1 cellular context compared by ENCODE assay signal in the genomic region with DNA sequence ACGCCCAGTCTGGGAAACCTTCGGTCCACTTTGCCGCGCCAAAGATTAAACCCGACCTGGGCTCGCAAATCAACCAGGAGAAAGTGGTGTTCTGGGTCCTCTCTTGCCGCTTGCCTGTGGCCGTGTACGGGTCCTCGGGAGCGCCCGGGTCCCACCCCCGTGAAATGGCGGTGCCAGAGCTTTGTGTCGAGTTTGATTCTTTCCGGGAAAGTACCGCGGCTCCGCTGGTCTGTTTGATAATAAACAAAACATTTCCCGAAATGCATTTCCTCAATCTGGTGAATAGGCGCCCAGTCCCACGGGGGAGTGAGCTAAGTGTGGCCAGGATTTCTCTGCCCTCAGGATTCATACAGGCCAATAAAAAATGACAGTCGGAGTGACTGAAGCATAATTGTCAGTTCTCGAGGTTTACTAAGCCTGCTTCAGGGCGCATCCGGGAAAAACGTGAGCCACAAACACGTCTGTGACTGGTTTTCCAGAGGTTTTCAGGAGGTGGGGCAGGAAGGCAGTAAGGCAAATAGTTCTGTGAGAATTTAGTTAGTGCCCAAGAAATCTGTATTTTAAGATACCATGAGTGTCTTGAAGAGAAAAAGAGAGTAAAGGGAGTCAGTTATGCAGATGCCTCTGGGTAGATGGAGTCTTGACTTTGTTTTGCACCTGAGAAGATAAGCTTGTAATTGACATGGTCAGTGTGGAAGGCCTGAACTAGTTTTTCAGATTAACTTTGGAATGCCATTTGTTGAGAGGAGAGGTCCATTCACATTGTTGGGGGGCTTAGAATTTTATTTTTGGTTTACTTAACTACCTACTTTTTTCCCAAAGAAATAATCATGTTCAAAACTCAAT.
TF ChIP-seq lines count a peak whose summit lies in the region.

No MANE protein-coding gene starts in this region.

TF ChIP-seq in K562, 482 proteins besides CTCF, POLR2A, EP300 and RAD21 (continued from another document and continues in another):
- TF ChIP-seq, protein P1, sequence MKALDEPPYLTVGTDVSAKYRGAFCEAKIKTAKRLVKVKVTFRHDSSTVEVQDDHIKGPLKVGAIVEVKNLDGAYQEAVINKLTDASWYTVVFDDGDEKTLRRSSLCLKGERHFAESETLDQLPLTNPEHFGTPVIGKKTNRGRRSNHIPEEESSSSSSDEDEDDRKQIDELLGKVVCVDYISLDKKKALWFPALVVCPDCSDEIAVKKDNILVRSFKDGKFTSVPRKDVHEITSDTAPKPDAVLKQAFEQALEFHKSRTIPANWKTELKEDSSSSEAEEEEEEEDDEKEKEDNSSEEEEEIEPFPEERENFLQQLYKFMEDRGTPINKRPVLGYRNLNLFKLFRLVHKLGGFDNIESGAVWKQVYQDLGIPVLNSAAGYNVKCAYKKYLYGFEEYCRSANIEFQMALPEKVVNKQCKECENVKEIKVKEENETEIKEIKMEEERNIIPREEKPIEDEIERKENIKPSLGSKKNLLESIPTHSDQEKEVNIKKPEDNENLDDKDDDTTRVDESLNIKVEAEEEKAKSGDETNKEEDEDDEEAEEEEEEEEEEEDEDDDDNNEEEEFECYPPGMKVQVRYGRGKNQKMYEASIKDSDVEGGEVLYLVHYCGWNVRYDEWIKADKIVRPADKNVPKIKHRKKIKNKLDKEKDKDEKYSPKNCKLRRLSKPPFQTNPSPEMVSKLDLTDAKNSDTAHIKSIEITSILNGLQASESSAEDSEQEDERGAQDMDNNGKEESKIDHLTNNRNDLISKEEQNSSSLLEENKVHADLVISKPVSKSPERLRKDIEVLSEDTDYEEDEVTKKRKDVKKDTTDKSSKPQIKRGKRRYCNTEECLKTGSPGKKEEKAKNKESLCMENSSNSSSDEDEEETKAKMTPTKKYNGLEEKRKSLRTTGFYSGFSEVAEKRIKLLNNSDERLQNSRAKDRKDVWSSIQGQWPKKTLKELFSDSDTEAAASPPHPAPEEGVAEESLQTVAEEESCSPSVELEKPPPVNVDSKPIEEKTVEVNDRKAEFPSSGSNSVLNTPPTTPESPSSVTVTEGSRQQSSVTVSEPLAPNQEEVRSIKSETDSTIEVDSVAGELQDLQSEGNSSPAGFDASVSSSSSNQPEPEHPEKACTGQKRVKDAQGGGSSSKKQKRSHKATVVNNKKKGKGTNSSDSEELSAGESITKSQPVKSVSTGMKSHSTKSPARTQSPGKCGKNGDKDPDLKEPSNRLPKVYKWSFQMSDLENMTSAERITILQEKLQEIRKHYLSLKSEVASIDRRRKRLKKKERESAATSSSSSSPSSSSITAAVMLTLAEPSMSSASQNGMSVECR (CRISPR knock-in tag; IDR thresholded peaks at IDR 0.05), result no peak; the same call in none of the 2 replicates
- TF ChIP-seq EGR1 (conservative IDR thresholded peaks at IDR 0.05) (peak; percentile 33; the same call in 1 of the 2 replicates), POLR2H (tag; IDR thresholded peaks at IDR 0.05; ENCODE audit: low read depth) (0 out of 2 replicates have a peak, but pooled peaks have one; percentile 50), ZNF133 (CRISPR knock-in tag; IDR thresholded peaks at IDR 0.05) (no peak), MCM7 (IDR thresholded peaks at IDR 0.05) (no peak), SMAD3 (CRISPR knock-in tag; conservative IDR thresholded peaks at IDR 0.05) (0 out of 2 replicates have a peak, but pooled peaks have one; percentile 10), ZNF780A (CRISPR knock-in tag; IDR thresholded peaks at IDR 0.05) (0 out of 2 replicates have a peak, but pooled peaks have one; percentile 33), PKNOX1 (IDR thresholded peaks at IDR 0.05) (peak; percentile 60), SIN3B (IDR thresholded peaks at IDR 0.05; ENCODE audit: low read depth) (0 out of 2 replicates have a peak, but pooled peaks have one; percentile 49), PBX2 (CRISPR knock-in tag; IDR thresholded peaks at IDR 0.05; ENCODE audit: low read depth) (no peak), PBX2 (tag; conservative IDR thresholded peaks at IDR 0.05; ENCODE audit: low read depth) (no peak), HDAC2 (IDR thresholded peaks at IDR 0.05) (0 out of 2 replicates have a peak, but pooled peaks have one; percentile 3), FOXK1 (CRISPR knock-in tag; IDR thresholded peaks at IDR 0.05; ENCODE audit: borderline replicate concordance) (0 out of 2 replicates have a peak, but pooled peaks have one; percentile 35), E2F3 (CRISPR knock-in tag; IDR thresholded peaks at IDR 0.05) (no peak), MECOM (CRISPR knock-in tag; IDR thresholded peaks at IDR 0.05) (peak; percentile 63; the same call in 1 of the 2 replicates), KDM1A (IDR thresholded peaks at IDR 0.05) (0 out of 4 replicates have a peak, but pooled peaks of 1 of the 2 experiments have one; percentile 12), ZSCAN32 (CRISPR knock-in tag; IDR thresholded peaks at IDR 0.05) (no peak), TGIF2 (CRISPR knock-in tag; IDR thresholded peaks at IDR 0.05) (no peak), MEF2A (IDR thresholded peaks at IDR 0.05; ENCODE audit: control insufficient read depth, low read depth, low read length) (no peak), FUS (optimal IDR thresholded peaks at IDR 0.05; ENCODE audit: low read depth, low read length) (no peak), STAG1 (CRISPR knock-in tag; IDR thresholded peaks at IDR 0.05; ENCODE audit: borderline replicate concordance) (no peak), MYC (IDR thresholded peaks at IDR 0.05; ENCODE audit: low read depth, low read length) (no peak), MYC (CRISPR knock-in tag; IDR thresholded peaks at IDR 0.05; ENCODE audit: borderline replicate concordance, low read depth) (peak; percentile 13; the same call in 1 of the 2 replicates), HNRNPK (IDR thresholded peaks at IDR 0.05; ENCODE audit: low read depth, low read length, poor library complexity, severe bottlenecking) (no peak), STAT6 (CRISPR knock-in tag; IDR thresholded peaks at IDR 0.05) (peak; percentile 70; the same call in 1 of the 2 replicates), TAF1 (IDR thresholded peaks at IDR 0.05; ENCODE audit: control insufficient read depth, extremely low read depth, insufficient read depth, low read length, severe bottlenecking) (peak; percentile 9), ZNF584 (CRISPR knock-in tag; IDR thresholded peaks at IDR 0.05; ENCODE audit: low read depth) (0 out of 2 replicates have a peak, but pooled peaks have one; percentile 36), ZNF143 (CRISPR knock-in tag; IDR thresholded peaks at IDR 0.05) (peak; percentile 60; the same call in 1 of the 2 replicates), ZNF766 (CRISPR knock-in tag; conservative IDR thresholded peaks at IDR 0.05) (peak; percentile 66; the same call in 1 of the 2 replicates), MYNN (IDR thresholded peaks at IDR 0.05) (0 out of 2 replicates have a peak, but pooled peaks have one; percentile 32), MYNN (CRISPR knock-in tag; IDR thresholded peaks at IDR 0.05) (no peak), NONO (IDR thresholded peaks at IDR 0.05; ENCODE audit: low read depth in 2 of 2, low read length in 1 of 2) (0 out of 4 replicates have a peak, but pooled peaks of 1 of the 2 experiments have one; percentile 2), ZNF77 (CRISPR knock-in tag; IDR thresholded peaks at IDR 0.05) (no peak)
- TF ChIP-seq, protein P2, sequence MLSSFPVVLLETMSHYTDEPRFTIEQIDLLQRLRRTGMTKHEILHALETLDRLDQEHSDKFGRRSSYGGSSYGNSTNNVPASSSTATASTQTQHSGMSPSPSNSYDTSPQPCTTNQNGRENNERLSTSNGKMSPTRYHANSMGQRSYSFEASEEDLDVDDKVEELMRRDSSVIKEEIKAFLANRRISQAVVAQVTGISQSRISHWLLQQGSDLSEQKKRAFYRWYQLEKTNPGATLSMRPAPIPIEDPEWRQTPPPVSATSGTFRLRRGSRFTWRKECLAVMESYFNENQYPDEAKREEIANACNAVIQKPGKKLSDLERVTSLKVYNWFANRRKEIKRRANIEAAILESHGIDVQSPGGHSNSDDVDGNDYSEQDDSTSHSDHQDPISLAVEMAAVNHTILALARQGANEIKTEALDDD (IDR thresholded peaks at IDR 0.05), result peak; percentile 75
- TF ChIP-seq, protein P3, sequence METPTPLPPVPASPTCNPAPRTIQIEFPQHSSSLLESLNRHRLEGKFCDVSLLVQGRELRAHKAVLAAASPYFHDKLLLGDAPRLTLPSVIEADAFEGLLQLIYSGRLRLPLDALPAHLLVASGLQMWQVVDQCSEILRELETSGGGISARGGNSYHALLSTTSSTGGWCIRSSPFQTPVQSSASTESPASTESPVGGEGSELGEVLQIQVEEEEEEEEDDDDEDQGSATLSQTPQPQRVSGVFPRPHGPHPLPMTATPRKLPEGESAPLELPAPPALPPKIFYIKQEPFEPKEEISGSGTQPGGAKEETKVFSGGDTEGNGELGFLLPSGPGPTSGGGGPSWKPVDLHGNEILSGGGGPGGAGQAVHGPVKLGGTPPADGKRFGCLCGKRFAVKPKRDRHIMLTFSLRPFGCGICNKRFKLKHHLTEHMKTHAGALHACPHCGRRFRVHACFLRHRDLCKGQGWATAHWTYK (CRISPR knock-in tag; IDR thresholded peaks at IDR 0.05), result no peak
- TF ChIP-seq, protein P4, sequence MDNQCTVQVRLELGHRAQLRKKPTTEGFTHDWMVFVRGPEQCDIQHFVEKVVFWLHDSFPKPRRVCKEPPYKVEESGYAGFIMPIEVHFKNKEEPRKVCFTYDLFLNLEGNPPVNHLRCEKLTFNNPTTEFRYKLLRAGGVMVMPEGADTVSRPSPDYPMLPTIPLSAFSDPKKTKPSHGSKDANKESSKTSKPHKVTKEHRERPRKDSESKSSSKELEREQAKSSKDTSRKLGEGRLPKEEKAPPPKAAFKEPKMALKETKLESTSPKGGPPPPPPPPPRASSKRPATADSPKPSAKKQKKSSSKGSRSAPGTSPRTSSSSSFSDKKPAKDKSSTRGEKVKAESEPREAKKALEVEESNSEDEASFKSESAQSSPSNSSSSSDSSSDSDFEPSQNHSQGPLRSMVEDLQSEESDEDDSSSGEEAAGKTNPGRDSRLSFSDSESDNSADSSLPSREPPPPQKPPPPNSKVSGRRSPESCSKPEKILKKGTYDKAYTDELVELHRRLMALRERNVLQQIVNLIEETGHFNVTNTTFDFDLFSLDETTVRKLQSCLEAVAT (IDR thresholded peaks at IDR 0.05), result 0 out of 4 replicates have a peak, but pooled peaks of 1 of the 2 experiments have one; percentile 23
- TF ChIP-seq, protein P5, sequence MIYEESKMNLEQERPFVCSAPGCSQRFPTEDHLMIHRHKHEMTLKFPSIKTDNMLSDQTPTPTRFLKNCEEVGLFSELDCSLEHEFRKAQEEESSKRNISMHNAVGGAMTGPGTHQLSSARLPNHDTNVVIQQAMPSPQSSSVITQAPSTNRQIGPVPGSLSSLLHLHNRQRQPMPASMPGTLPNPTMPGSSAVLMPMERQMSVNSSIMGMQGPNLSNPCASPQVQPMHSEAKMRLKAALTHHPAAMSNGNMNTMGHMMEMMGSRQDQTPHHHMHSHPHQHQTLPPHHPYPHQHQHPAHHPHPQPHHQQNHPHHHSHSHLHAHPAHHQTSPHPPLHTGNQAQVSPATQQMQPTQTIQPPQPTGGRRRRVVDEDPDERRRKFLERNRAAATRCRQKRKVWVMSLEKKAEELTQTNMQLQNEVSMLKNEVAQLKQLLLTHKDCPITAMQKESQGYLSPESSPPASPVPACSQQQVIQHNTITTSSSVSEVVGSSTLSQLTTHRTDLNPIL (CRISPR knock-in tag; IDR thresholded peaks at IDR 0.05), result no peak
- TF ChIP-seq, protein P6, sequence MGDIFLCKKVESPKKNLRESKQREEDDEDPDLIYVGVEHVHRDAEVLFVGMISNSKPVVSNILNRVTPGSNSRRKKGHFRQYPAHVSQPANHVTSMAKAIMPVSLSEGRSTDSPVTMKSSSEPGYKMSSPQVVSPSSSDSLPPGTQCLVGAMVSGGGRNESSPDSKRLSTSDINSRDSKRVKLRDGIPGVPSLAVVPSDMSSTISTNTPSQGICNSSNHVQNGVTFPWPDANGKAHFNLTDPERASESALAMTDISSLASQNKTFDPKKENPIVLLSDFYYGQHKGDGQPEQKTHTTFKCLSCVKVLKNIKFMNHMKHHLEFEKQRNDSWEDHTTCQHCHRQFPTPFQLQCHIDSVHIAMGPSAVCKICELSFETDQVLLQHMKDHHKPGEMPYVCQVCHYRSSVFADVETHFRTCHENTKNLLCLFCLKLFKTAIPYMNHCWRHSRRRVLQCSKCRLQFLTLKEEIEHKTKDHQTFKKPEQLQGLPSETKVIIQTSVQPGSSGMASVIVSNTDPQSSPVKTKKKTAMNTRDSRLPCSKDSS (IDR thresholded peaks at IDR 0.05; ENCODE audit: low read depth, partially characterized antibody), result no peak
